22 cellular contexts compared by ENCODE assay signal in the genomic region with DNA sequence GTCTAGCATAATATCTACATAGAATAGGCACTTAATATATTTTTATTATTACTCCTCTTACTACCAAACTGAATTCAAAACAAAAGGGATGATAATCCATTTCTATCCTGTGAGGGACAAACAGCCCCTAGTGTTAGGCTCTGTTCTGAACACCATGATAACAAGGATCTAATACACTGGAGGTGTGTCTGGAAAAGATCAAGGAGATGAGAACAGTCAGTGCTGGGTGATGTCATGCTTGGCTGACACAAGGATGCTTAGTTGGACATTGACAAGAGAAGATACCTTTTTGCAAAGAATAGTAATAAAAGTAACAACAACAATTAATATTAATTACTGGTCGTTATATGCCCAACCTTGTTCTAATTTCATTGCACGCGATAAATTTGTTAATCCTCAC.
"Had no signal": no experiment of that assay in that cellular context is flagged by ENCODE, and none has a peak within 500 bp of the region (broad histone marks: within the 10 kb centered on the region; RNA-seq: fewer than 3 reads in every experiment).

No MANE protein-coding gene starts in this region.

- H3K4me3 ChIP-seq: left lung, lower lobe of right lung, pancreas, prostate gland, skin epidermis, spleen, suprapubic skin, thoracic aorta, tibial artery, upper lobe of right lung had no signal

- FAIRE-seq: islet of Langerhans, kidney, pancreas had no signal

- DNase-seq: hypothalamus; immature natural killer cell; kidney; left colon; left lung; lower lobe of right lung; naive thymus-derived CD8-positive, alpha-beta T cell; nucleus accumbens; pancreas; posterior cingulate gyrus; retina; right cardiac atrium; spleen; stimulated activated CD4-positive, alpha-beta T cell treated with anti-CD3 and anti-CD28 coated beads, Interleukin-4, amount 100 ng/mL, for 24 hours; stimulated activated naive CD4-positive, alpha-beta T cell; tibial artery; upper lobe of right lung had no signal
